8 cellular contexts compared by ENCODE assay signal in genomic region chr9:98795295-98795955, GRCh38. TPM values are rescaled to one million over a fixed set of nuclear protein-coding genes. Genes with fewer than 3 reads are reported as not detected.
A peak's percentile ranks its signal among the peaks of the same experiment; 100 is the strongest.
DNase-seq lines count a peak whose midpoint lies in the region; ATAC-seq and TF ChIP-seq lines count a peak whose summit lies in the region.

No MANE protein-coding gene starts in this region.

- peaks cover 32% of the 10 kb centered on the region for H3K4me1 ChIP-seq in KMS-11 (ENCODE audit: low read depth, poor library complexity, severe bottlenecking)

- H3K27me3 ChIP-seq in KMS-11 (ENCODE audit: insufficient read depth, low read depth): no peaks in the 10 kb centered on the region

- H3K27ac Mint-ChIP-seq in naive B cell: peak overlapping the region in 4 of 6 donors; percentile 43 to 47 (median 46)

- in situ Hi-C loops in KBM-7 (cut with MboI; ENCODE audit: low pct_unique_long_range_greater_than_20kb, low sequenced_read_pairs): no loop called here

- no peak for TF ChIP-seq CTCF in AG04449 (IDR thresholded peaks at IDR 0.05; ENCODE audit: insufficient read depth, low read length, missing control alignments)
- no peak for TF ChIP-seq CTCF in KMS-11 (conservative IDR thresholded peaks at IDR 0.05; ENCODE audit: low read depth, low read length)
- TF ChIP-seq CTCF in choroid plexus epithelial cell (conservative IDR thresholded peaks at IDR 0.05; ENCODE audit: low read depth, low read length): no peak

- H3K4me1 Mint-ChIP-seq in naive B cell: peaks cover 26 to 46% (median 35%) of the 10 kb centered on the region in 3 donors

- no peaks in the 10 kb centered on the region for H3K36me3 ChIP-seq in KMS-11 (ENCODE audit: insufficient read depth)

- peak overlapping the region; percentile 75; the same call in 1 of the 2 replicates for H2AFZ ChIP-seq in KMS-11 (ENCODE audit: low read depth)

- peaks cover 7% of the 10 kb centered on the region; the same call in 1 of the 2 replicates for H4K20me1 ChIP-seq in KMS-11 (ENCODE audit: insufficient read depth)

- H3K27me3 Mint-ChIP-seq in naive B cell: peaks cover 0 to 6% (median 0%) of the 10 kb centered on the region in 3 donors

- H3K9me3 Mint-ChIP-seq in naive B cell: peaks cover 0 to 10% (median 5%) of the 10 kb centered on the region in 7 donors

- ATAC-seq in naive B cell (ENCODE audit: low read depth in 2 of 2) (no peak), HG02588 (IDR thresholded peaks at IDR 0.05; ENCODE audit: unreplicated experiment) (no peak)

- H3K9ac ChIP-seq in KMS-11: peak overlapping the region; percentile 38; the same call in 1 of the 2 replicates

- H3K4me3 ChIP-seq in AG04449 (ENCODE audit: low read depth, low read length) (peak overlapping the region; percentile 67), KMS-11 (IDR thresholded peaks at IDR 0.05; ENCODE audit: insufficient read depth, low read depth, low read length) (no peak overlapping the region), choroid plexus epithelial cell (ENCODE audit: low read depth, low read length) (peak overlapping the region; percentile 69)

- POLR2A ChIA-PET in AG04449 (lab: Yijun Ruan, JAX): no interaction called here

- H3K36me3 Mint-ChIP-seq in naive B cell: no peaks in the 10 kb centered on the region

- peaks cover 7% of the 10 kb centered on the region; the same call in 1 of the 2 replicates for H3K79me2 ChIP-seq in KMS-11 (ENCODE audit: insufficient read depth, low read depth)

- DNase-seq in AG04449 (ENCODE audit: low read depth, low spot score): no peak
- DNase-seq in choroid plexus epithelial cell (ENCODE audit: low read depth): no peak
- DNase-seq in naive B cell: no peak
- DNase-seq in SIG-M5 treated with dmso at 0.1 percent for 504 hours (lab: John Stamatoyannopoulos, UW; ENCODE audit: unreplicated experiment): no peak
- no peak for DNase-seq in D341Med (ENCODE audit: low spot score)
- DNase-seq in KBM-7: no peak

- H3K27ac ChIP-seq in KMS-11: no peak overlapping the region

- CTCF ChIA-PET in AG04449 (lab: Yijun Ruan, JAX): interaction anchor here (1.4 to 15.7 kb wide), 3 partner anchors 10 to 20 kb away, joined by 6 to 202 read pairs (median 116); partner anchors contain the start of gene GALNT12

- peak overlapping the region; percentile 1 to 93 (median 74) for H3K4me3 Mint-ChIP-seq in naive B cell

- H3K4me2 ChIP-seq in KMS-11: peak overlapping the region; percentile 92

RNA-seq across cellular contexts. Expression of gene ANKS6, which starts 0.9 kb away (rescaled TPM):
- 1 to 10 TPM; 2.0 to 8.5 (median 4.0) TPM for polyA plus RNA-seq in naive B cell (ENCODE audit: low read depth in 6 of 6)

RNA-seq across cellular contexts. Expression of gene GALNT12, which starts 12.0 kb away (rescaled TPM):
- polyA plus RNA-seq in naive B cell (ENCODE audit: low read depth in 6 of 6): 1 to 10 TPM in 1 of 6 donors, under 1 TPM in 4, not detected in 1; 0.53 to 2.2 (median 0.78) TPM
